18 cellular contexts compared by ENCODE assay signal in the genomic region with DNA sequence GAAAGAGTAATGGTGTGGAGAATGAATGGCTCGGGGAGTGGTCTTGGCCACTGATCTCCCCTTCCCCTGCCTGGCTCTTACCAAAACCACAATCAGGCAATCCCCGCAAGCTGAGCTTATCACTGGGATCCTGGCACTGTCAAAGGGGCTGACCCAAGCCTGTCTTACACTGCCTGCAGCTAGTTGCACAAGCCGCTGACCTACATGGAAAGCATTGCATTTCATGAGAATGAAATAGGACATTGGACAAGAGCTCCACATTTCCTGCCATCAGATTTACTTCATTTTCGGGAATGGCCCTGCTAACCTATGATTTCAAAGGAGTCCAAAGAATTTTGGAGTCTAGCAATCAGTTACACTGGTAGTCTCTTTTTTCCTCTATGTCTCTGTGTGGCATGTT.
"Had no signal": no experiment of that assay in that cellular context is flagged by ENCODE, and none has a peak within 500 bp of the region (broad histone marks: within the 10 kb centered on the region; RNA-seq: fewer than 3 reads in every experiment).

No MANE protein-coding gene starts in this region.

- ATAC-seq: activated CD8-positive, alpha-beta T cell treated with anti-CD3 and anti-CD28 coated beads, Interleukin-2, amount 10 ng/mL, durations not matched to agents 7 days and 5 days; activated naive CD4-positive, alpha-beta T cell treated with anti-CD3 and anti-CD28 coated beads, Interleukin-2, amount 50 U/mL, for 72 hours; left colon; stimulated activated memory B cell treated with anti-CD40 and anti-IgM and Interleukin-4, amounts not matched to agents 10 μg/mL and 1 μg/mL and 100 μg/mL, for 72 hours had no signal

- H3K36me3 ChIP-seq: heart left ventricle, prostate gland had no signal

- H3K4me3 ChIP-seq: heart left ventricle, prostate gland had no signal

- H3K9me3 ChIP-seq: heart left ventricle, prostate gland had no signal

- DNase-seq: activated B cell treated with CpG ODN at 0.5 μM for 24 hours; activated CD4-positive, alpha-beta T cell treated with anti-CD3 and anti-CD28 coated beads, Interleukin-2, amount 10 ng/mL, durations not matched to agents 24 days and 14 days; activated CD8-positive, alpha-beta memory T cell treated with anti-CD3 and anti-CD28 coated beads, Interleukin-2, amount 50 U/mL, for 4 hours; activated CD8-positive, alpha-beta T cell treated with anti-CD3 and anti-CD28 coated beads, Interleukin-2, amount 10 ng/mL, durations not matched to agents 7 days and 5 days; activated gamma-delta T cell; activated T-cell treated with anti-CD3 and anti-CD28 coated beads, Interleukin-2, amount 50 U/mL, for 48 hours; amniotic stem cell; foreskin melanocyte; heart left ventricle; left colon; mesendoderm; nephron progenitor cell; occipital lobe; stimulated activated CD4-positive, alpha-beta T cell treated with anti-CD3 and anti-CD28 coated beads, Interleukin-2, amount 100 ng/mL, for 48 hours had no signal

- H3K27me3 ChIP-seq: heart left ventricle had no signal

- H3K27ac ChIP-seq: epithelial cell of prostate, heart left ventricle, prostate gland had no signal

- H3K4me1 ChIP-seq: heart left ventricle, prostate gland had no signal
